2 cellular contexts compared by ENCODE assay signal in the genomic region with DNA sequence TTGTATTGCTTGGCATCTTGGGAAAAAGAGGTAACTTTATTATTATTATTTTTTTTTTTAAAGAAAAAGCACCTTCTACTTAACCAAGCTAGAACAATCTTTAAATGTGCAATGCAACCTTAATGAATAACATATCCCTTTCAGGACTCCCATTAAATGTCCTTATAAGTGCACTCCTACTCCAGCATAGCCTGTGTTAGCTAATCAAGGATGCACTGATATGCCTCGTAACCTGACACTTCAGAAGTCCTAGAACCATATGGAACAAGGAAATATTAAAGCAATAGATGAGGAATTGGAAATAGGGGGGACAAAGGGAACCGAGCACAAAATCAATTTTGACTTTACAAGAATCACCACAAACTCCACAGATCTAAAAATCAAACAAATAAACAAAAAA.
TF ChIP-seq lines count a peak whose summit lies in the region.

No MANE protein-coding gene starts in this region.

TF ChIP-seq in SK-N-SH, 30 proteins besides CTCF, POLR2A, EP300 and RAD21 (continued from another document):
- no peak for TF ChIP-seq MEF2A (IDR thresholded peaks at IDR 0.05; ENCODE audit: borderline replicate concordance, low read depth)
- TF ChIP-seq GATA2 (CRISPR knock-in tag; IDR thresholded peaks at IDR 0.05) = no peak
- no peak for TF ChIP-seq RCOR1 (IDR thresholded peaks at IDR 0.05; ENCODE audit: low read length)
- no peak for TF ChIP-seq ELF1 (IDR thresholded peaks at IDR 0.05)
- no peak for TF ChIP-seq NFIC (IDR thresholded peaks at IDR 0.05; ENCODE audit: borderline replicate concordance)
- no peak for TF ChIP-seq MXI1 (IDR thresholded peaks at IDR 0.05; ENCODE audit: low read depth, low read length)
TF ChIP-seq in SK-N-SH: peak in this region for 0.

TF ChIP-seq in SK-N-SH treated with all-trans-retinoic acid at 6 μM for 48 hours, 23 proteins besides CTCF, POLR2A, EP300 and RAD21 (continued from another document):
- TF ChIP-seq, protein P1, sequence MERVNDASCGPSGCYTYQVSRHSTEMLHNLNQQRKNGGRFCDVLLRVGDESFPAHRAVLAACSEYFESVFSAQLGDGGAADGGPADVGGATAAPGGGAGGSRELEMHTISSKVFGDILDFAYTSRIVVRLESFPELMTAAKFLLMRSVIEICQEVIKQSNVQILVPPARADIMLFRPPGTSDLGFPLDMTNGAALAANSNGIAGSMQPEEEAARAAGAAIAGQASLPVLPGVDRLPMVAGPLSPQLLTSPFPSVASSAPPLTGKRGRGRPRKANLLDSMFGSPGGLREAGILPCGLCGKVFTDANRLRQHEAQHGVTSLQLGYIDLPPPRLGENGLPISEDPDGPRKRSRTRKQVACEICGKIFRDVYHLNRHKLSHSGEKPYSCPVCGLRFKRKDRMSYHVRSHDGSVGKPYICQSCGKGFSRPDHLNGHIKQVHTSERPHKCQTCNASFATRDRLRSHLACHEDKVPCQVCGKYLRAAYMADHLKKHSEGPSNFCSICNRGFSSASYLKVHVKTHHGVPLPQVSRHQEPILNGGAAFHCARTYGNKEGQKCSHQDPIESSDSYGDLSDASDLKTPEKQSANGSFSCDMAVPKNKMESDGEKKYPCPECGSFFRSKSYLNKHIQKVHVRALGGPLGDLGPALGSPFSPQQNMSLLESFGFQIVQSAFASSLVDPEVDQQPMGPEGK (CRISPR knock-in tag; IDR thresholded peaks at IDR 0.05; ENCODE audit: borderline replicate concordance) = no peak
- TF ChIP-seq TOX (CRISPR knock-in tag; IDR thresholded peaks at IDR 0.05; ENCODE audit: borderline replicate concordance) (no peak), TCF4 (CRISPR knock-in tag; IDR thresholded peaks at IDR 0.05; ENCODE audit: borderline replicate concordance) (no peak)
- TF ChIP-seq, protein P2, sequence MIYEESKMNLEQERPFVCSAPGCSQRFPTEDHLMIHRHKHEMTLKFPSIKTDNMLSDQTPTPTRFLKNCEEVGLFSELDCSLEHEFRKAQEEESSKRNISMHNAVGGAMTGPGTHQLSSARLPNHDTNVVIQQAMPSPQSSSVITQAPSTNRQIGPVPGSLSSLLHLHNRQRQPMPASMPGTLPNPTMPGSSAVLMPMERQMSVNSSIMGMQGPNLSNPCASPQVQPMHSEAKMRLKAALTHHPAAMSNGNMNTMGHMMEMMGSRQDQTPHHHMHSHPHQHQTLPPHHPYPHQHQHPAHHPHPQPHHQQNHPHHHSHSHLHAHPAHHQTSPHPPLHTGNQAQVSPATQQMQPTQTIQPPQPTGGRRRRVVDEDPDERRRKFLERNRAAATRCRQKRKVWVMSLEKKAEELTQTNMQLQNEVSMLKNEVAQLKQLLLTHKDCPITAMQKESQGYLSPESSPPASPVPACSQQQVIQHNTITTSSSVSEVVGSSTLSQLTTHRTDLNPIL (CRISPR knock-in tag; IDR thresholded peaks at IDR 0.05; ENCODE audit: low read depth) = no peak
- TF ChIP-seq, protein P3, sequence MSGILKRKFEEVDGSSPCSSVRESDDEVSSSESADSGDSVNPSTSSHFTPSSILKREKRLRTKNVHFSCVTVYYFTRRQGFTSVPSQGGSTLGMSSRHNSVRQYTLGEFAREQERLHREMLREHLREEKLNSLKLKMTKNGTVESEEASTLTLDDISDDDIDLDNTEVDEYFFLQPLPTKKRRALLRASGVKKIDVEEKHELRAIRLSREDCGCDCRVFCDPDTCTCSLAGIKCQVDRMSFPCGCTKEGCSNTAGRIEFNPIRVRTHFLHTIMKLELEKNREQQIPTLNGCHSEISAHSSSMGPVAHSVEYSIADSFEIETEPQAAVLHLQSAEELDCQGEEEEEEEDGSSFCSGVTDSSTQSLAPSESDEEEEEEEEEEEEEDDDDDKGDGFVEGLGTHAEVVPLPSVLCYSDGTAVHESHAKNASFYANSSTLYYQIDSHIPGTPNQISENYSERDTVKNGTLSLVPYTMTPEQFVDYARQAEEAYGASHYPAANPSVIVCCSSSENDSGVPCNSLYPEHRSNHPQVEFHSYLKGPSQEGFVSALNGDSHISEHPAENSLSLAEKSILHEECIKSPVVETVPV (CRISPR knock-in tag; IDR thresholded peaks at IDR 0.05) = no peak
